In the genomic region with DNA sequence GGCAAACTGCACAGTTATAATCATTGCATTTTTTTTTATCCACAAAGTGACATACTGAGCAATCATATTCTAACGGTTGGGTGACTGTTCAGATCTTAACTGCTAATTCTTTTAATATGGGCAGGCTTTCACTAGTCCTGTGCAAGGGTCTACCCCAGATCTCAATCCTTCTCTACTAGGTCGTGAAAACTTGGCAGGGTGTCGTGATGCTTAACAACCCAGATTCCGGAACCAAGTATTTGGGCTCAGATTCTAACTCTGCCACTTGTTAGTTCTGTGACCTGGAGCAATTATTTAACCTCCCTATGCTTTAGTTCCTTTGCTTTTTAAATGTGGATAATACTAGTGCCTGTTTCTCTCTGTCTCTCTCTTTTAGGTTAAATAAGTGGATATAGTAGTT, we compare ENCODE assay signal across 19 cellular contexts. TPM values are rescaled to one million over a fixed set of nuclear protein-coding genes. Genes with fewer than 3 reads are reported as not detected.
DNase-seq lines count a peak whose midpoint lies in the region; TF ChIP-seq lines count a peak whose summit lies in the region.
"Had no signal": no experiment of that assay in that cellular context is flagged by ENCODE, and none has a peak within 500 bp of the region (broad histone marks: within the 10 kb centered on the region; RNA-seq: fewer than 3 reads in every experiment).

No MANE protein-coding gene starts in this region.

- H3K79me2 ChIP-seq in GM23248 (ENCODE audit: insufficient read depth) (no peaks in the 10 kb centered on the region), smooth muscle cell (ENCODE audit: low read depth) (no peaks in the 10 kb centered on the region)

- TF ChIP-seq CTCF in smooth muscle cell (IDR thresholded peaks at IDR 0.05; ENCODE audit: borderline replicate concordance, insufficient read depth, poor library complexity, severe bottlenecking) (no peak), endodermal cell (conservative IDR thresholded peaks at IDR 0.05) (no peak)

- peak overlapping the region; percentile 27; the same call in 1 of the 2 replicates for H3K4me3 ChIP-seq in GM23248
- H3K4me3 ChIP-seq in mesenchymal stem cell (ENCODE audit: insufficient read depth in 1 of 2, low read depth in 1 of 2, low read length in 2 of 2) = no peak overlapping the region
- no peak overlapping the region for H3K4me3 ChIP-seq in smooth muscle cell
- H3K4me3 ChIP-seq in endodermal cell (ENCODE audit: low read length) = no peak overlapping the region
- H3K4me3 ChIP-seq: A549, GM23338 had no signal

- no peak overlapping the region for H2AK5ac ChIP-seq in mesenchymal stem cell (ENCODE audit: low read length, severe bottlenecking)

- H3F3A ChIP-seq in GM23248 (ENCODE audit: insufficient read depth) (peaks cover 21% of the 10 kb centered on the region), smooth muscle cell (ENCODE audit: low read depth) (no peaks in the 10 kb centered on the region)

- H3K9me2 ChIP-seq in GM23248 (ENCODE audit: insufficient read depth) = no peaks in the 10 kb centered on the region

- H3K36me3 Mint-ChIP-seq in endodermal cell (ENCODE audit: low read depth) = no peaks in the 10 kb centered on the region
- H3K36me3 Mint-ChIP-seq: CD4-positive, alpha-beta memory T cell had no signal

- no peaks in the 10 kb centered on the region for H3K9me3 Mint-ChIP-seq in endodermal cell
- H3K9me3 Mint-ChIP-seq: GM23338, H9 had no signal

- H2AFZ ChIP-seq in GM23248 (0 out of 2 replicates have a peak overlapping the region, but pooled peaks have one; percentile 32), mesenchymal stem cell (ENCODE audit: low read depth, low read length) (no peak overlapping the region), smooth muscle cell (ENCODE audit: low read depth) (no peak overlapping the region)
- H2AFZ ChIP-seq: GM23338 had no signal

- H3K4me1 ChIP-seq in GM23248 (ENCODE audit: insufficient read depth) = peaks cover 25% of the 10 kb centered on the region
- H3K4me1 ChIP-seq in mesenchymal stem cell (ENCODE audit: control insufficient read depth, insufficient read depth, low read depth, low read length) = no peaks in the 10 kb centered on the region
- H3K4me1 ChIP-seq in smooth muscle cell (ENCODE audit: low read depth) = no peaks in the 10 kb centered on the region
- no peaks in the 10 kb centered on the region for H3K4me1 ChIP-seq in endodermal cell (ENCODE audit: control insufficient read depth, insufficient read depth, low read length)
- H3K4me1 ChIP-seq: A549 had no signal

- H3K79me1 ChIP-seq in mesenchymal stem cell (replicated peaks; ENCODE audit: low read length, poor library complexity, severe bottlenecking) = no peaks in the 10 kb centered on the region

- no peak overlapping the region for H2BK15ac ChIP-seq in mesenchymal stem cell (ENCODE audit: low read depth, poor library complexity, severe bottlenecking)

- in situ Hi-C loops in GM23248 (cut with MboI) = no loop called here

- H3K9ac ChIP-seq in GM23248 = peak overlapping the region; percentile 17; the same call in 1 of the 2 replicates
- peak overlapping the region; percentile 60 for H3K9ac ChIP-seq in mesenchymal stem cell (ENCODE audit: low read length)
- H3K9ac ChIP-seq in smooth muscle cell (ENCODE audit: low read depth) = peak overlapping the region; percentile 41
- H3K9ac ChIP-seq in endodermal cell (ENCODE audit: extremely low read depth, low read length, poor library complexity, severe bottlenecking) = no peak overlapping the region

- no peak overlapping the region for H3K14ac ChIP-seq in mesenchymal stem cell (ENCODE audit: low read length in 2 of 2)

- H3K27me3 Mint-ChIP-seq in endodermal cell (ENCODE audit: insufficient read depth) = no peaks in the 10 kb centered on the region

- no peak overlapping the region for H4K8ac ChIP-seq in mesenchymal stem cell (ENCODE audit: low read length)

- 46 to 55% methylated on average over 4 of the region's 4 CpGs for WGBS in GM23248 (ENCODE audit: low coverage in 1 of 2, low lambda C conversion rate in 2 of 2, missing lambda C conversion rate in 2 of 2), 2 experiments
- 92% methylated on average over 3 of the region's 4 CpGs for WGBS in mesenchymal stem cell
- 89% methylated on average over 4 of the region's 4 CpGs for WGBS in smooth muscle cell (ENCODE audit: low lambda C conversion rate)
- WGBS in endodermal cell (ENCODE audit: insufficient coverage in 1 of 2, insufficient read length in 1 of 2), 2 experiments = 92 to 100% methylated on average over 3 to 4 of the region's 4 CpGs

- peak; percentile 29 for DNase-seq in GM23248
- DNase-seq in mesenchymal stem cell = no peak
- no peak for DNase-seq in smooth muscle cell (lab: John Stamatoyannopoulos, UW; ENCODE audit: unreplicated experiment)
- no peak for DNase-seq in endodermal cell
- DNase-seq in EL = no peak
- DNase-seq in ureter (ENCODE audit: low spot score) = no peak
- DNase-seq: 8988T; C1 segment of cervical spinal cord; Calu3; CD4-positive, alpha-beta memory T cell; COR-L47; DMS53; DMS79 treated with DMSO at 0.1 percent for 48 hours; H9 had no signal

- H3K4me1 Mint-ChIP-seq in endodermal cell = peaks cover 5% of the 10 kb centered on the region

- H4K20me1 ChIP-seq in GM23248 (ENCODE audit: insufficient read depth) (no peaks in the 10 kb centered on the region), smooth muscle cell (ENCODE audit: low read depth) (no peaks in the 10 kb centered on the region)

- no peak overlapping the region for H4K91ac ChIP-seq in mesenchymal stem cell (ENCODE audit: low read length)

- H3K27ac ChIP-seq in GM23248 = peak overlapping the region; percentile 18
- no peak overlapping the region for H3K27ac ChIP-seq in mesenchymal stem cell (ENCODE audit: low read length, poor library complexity, severe bottlenecking)
- peak overlapping the region; percentile 89 for H3K27ac ChIP-seq in smooth muscle cell (ENCODE audit: low read depth)
- H3K27ac ChIP-seq in endodermal cell (ENCODE audit: low read depth, low read length) = no peak overlapping the region
- H3K27ac ChIP-seq: A549 had no signal

- H3K36me3 ChIP-seq in GM23248 (ENCODE audit: low read depth) (no peaks in the 10 kb centered on the region), mesenchymal stem cell (ENCODE audit: control insufficient read depth in 1 of 2, insufficient read depth in 2 of 2, low read depth in 1 of 2, low read length in 2 of 2) (no peaks in the 10 kb centered on the region), smooth muscle cell (ENCODE audit: low read depth) (no peaks in the 10 kb centered on the region), endodermal cell (ENCODE audit: control insufficient read depth, insufficient read depth, low read length) (no peaks in the 10 kb centered on the region)

- no peak overlapping the region for H3K27ac Mint-ChIP-seq in endodermal cell
- H3K27ac Mint-ChIP-seq: CD4-positive, alpha-beta memory T cell; GM23338; H9 had no signal

- peak overlapping the region; percentile 59 for H3K4me2 ChIP-seq in GM23248 (ENCODE audit: unreplicated experiment)
- no peak overlapping the region for H3K4me2 ChIP-seq in mesenchymal stem cell (ENCODE audit: low read length, poor library complexity, severe bottlenecking)
- no peak overlapping the region for H3K4me2 ChIP-seq in smooth muscle cell
- H3K4me2 ChIP-seq: A549, GM23338 had no signal

- no peak overlapping the region for H3K18ac ChIP-seq in mesenchymal stem cell (ENCODE audit: low read depth in 1 of 2, low read length in 2 of 2)

- H3K23ac ChIP-seq in mesenchymal stem cell (ENCODE audit: low read length in 2 of 2) = no peak overlapping the region

- H3K27me3 ChIP-seq in GM23248 (replicated peaks; ENCODE audit: insufficient read depth) (no peaks in the 10 kb centered on the region), mesenchymal stem cell (ENCODE audit: control insufficient read depth in 1 of 2, insufficient read depth in 1 of 2, low read length in 2 of 2) (peaks cover 0 to 7% of the 10 kb centered on the region in 2 experiments), smooth muscle cell (ENCODE audit: low read depth) (no peaks in the 10 kb centered on the region), endodermal cell (ENCODE audit: control insufficient read depth, insufficient read depth, low read length, poor library complexity, severe bottlenecking) (no peaks in the 10 kb centered on the region)

- no peak overlapping the region for H2BK12ac ChIP-seq in mesenchymal stem cell (ENCODE audit: low read length in 2 of 2)

- H2BK5ac ChIP-seq in mesenchymal stem cell (ENCODE audit: low read depth, low read length, poor library complexity, severe bottlenecking) = no peak overlapping the region

- H3K4me3 Mint-ChIP-seq in endodermal cell = no peak overlapping the region
- H3K4me3 Mint-ChIP-seq: CD4-positive, alpha-beta memory T cell; GM23338; H9 had no signal

- H3K9me3 ChIP-seq in GM23248 (ENCODE audit: low read depth) (no peaks in the 10 kb centered on the region), mesenchymal stem cell (ENCODE audit: control insufficient read depth, low read length) (no peaks in the 10 kb centered on the region), smooth muscle cell (replicated peaks; ENCODE audit: low read depth) (no peaks in the 10 kb centered on the region), endodermal cell (ENCODE audit: control insufficient read depth, low read length) (no peaks in the 10 kb centered on the region)
- H3K9me3 ChIP-seq: A549 had no signal

- no peak overlapping the region for H3K4ac ChIP-seq in mesenchymal stem cell (ENCODE audit: low read depth in 1 of 2, low read length in 2 of 2)

- no peak overlapping the region for H2BK120ac ChIP-seq in mesenchymal stem cell (ENCODE audit: low read depth, low read length)

RNA-seq across cellular contexts. Expression of gene ALDH1A2, which starts 16.4 kb away (rescaled TPM):
- 0.11 TPM in 1 of 2 replicates, not detected in the other for total RNA-seq in GM23248 (2014; rRNA removed; shearing (Covaris generic))
- polyA plus RNA-seq in GM23248 (2016; fragmentation: Nextera tagmentation; extraction: Ambion mirVana) = 0.39 and 0.68 TPM in 2 replicates
- polyA plus RNA-seq in mesenchymal stem cell (2013, experiment 1 of 2) = 1.4 TPM
- polyA plus RNA-seq in mesenchymal stem cell (2013, experiment 2 of 2) = 1.4 TPM
- 0.22 and 2.9 TPM in 2 replicates for total RNA-seq in smooth muscle cell
- 0.49 TPM in 1 of 2 replicates, not detected in the other for polyA plus RNA-seq in smooth muscle cell
- not detected for total RNA-seq in endodermal cell
- 2.0 TPM for polyA plus RNA-seq in endodermal cell (2013, experiment 1 of 2)
- 1.4 TPM for polyA plus RNA-seq in endodermal cell (2013, experiment 2 of 2)
- 72.7 TPM for total RNA-seq in ureter
- total RNA-seq: Daoy, H4 had no signal
- polyA plus RNA-seq: CD4-positive, alpha-beta memory T cell; GM23338 had no signal

RNA-seq across cellular contexts. Expression of gene AQP9, which starts 56.3 kb away (rescaled TPM):
- not detected in 2 replicates for total RNA-seq in GM23248 (2014; rRNA removed; shearing (Covaris generic))
- polyA plus RNA-seq in GM23248 (2016; fragmentation: Nextera tagmentation; extraction: Ambion mirVana) (not detected in 2 replicates), smooth muscle cell (not detected in 2 replicates)
- not detected for polyA plus RNA-seq in mesenchymal stem cell (2013, experiment 1 of 2)
- not detected for polyA plus RNA-seq in mesenchymal stem cell (2013, experiment 2 of 2)
- total RNA-seq in smooth muscle cell (0.67 and 1.5 TPM in 2 replicates), endodermal cell (not detected), ureter (0.49 TPM)
- not detected for polyA plus RNA-seq in endodermal cell (2013, experiment 1 of 2)
- polyA plus RNA-seq in endodermal cell (2013, experiment 2 of 2) = not detected
- total RNA-seq: Calu3, Daoy, GM23338, H4, H9 had no signal
- polyA plus RNA-seq: A549; BJ; CD4-positive, alpha-beta memory T cell; GM23338 had no signal

Comparison
In these comparisons a context has a peak if more than half of its experiments do, and no peak if none do; other contexts are left out.
1. H3K27ac ChIP-seq: peak in GM23248 (single experiment) and smooth muscle cell (single experiment); none in mesenchymal stem cell (single experiment) and endodermal cell (single experiment).
2. RNA of gene ALDH1A2, which starts 16.4 kb away (total RNA-seq): 72.7 TPM in ureter (single experiment); 0.22 to 2.9 TPM in smooth muscle cell, not detected in endodermal cell and 0.11 TPM in GM23248; every median in the first group is over 10 times any median in the second.